26 cellular contexts compared by ENCODE assay signal in genomic region chr5:6142353-6142752, GRCh38.
"Had no signal": no experiment of that assay in that cellular context is flagged by ENCODE, and none has a peak within 500 bp of the region (broad histone marks: within the 10 kb centered on the region; RNA-seq: fewer than 3 reads in every experiment).

No MANE protein-coding gene starts in this region.

- ATAC-seq: stimulated activated effector memory CD8-positive, alpha-beta T cell treated with anti-CD3 and anti-CD28 coated beads, Interleukin-12 subunit alpha, Interleukin-12 subunit beta, amount 100 ng/mL, for 72 hours; stimulated activated memory B cell treated with anti-CD40 and anti-IgM and Interleukin-4, amounts not matched to agents 10 μg/mL and 1 μg/mL and 100 μg/mL, for 72 hours; stimulated activated naive B cell treated with anti-CD40 and anti-IgM and Interleukin-4, amounts not matched to agents 10 μg/mL and 1 μg/mL and 100 μg/mL, for 72 hours; stimulated activated naive CD8-positive, alpha-beta T cell treated with anti-CD3 and anti-CD28 coated beads, Interleukin-15, amount 100 ng/mL, for 72 hours; stimulated activated naive CD8-positive, alpha-beta T cell treated with anti-CD3 and anti-CD28 coated beads, Interleukin-15, Interleukin-2, amounts not matched to agents 100 U/mL and 50 U/mL, for 24 hours; upper lobe of right lung had no signal

- H3K4me3 ChIP-seq: stomach, suprapubic skin, testis, thoracic aorta, thyroid gland, tibial artery, tibial nerve, transverse colon, upper lobe of left lung, upper lobe of right lung, uterus, vagina had no signal

- H3K27me3 ChIP-seq: stomach, suprapubic skin, testis, thyroid gland, tibial nerve, transverse colon, upper lobe of left lung, upper lobe of right lung, uterus, vagina had no signal

- H3K9me3 ChIP-seq: stomach, suprapubic skin, testis, thoracic aorta, thyroid gland, tibial artery, tibial nerve, transverse colon, upper lobe of left lung, upper lobe of right lung, uterus, vagina had no signal

- H3K36me3 ChIP-seq: stomach, suprapubic skin, thoracic aorta, thyroid gland, tibial artery, tibial nerve, transverse colon, upper lobe of left lung, upper lobe of right lung, uterus, vagina had no signal

- H3K27ac ChIP-seq: stomach, suprapubic skin, testis, thoracic aorta, thyroid gland, tibial artery, tibial nerve, transverse colon, upper lobe of left lung, upper lobe of right lung, uterus, vagina had no signal

- H3K4me1 ChIP-seq: stomach, suprapubic skin, testis, thyroid gland, tibial artery, tibial nerve, transverse colon, upper lobe of left lung, upper lobe of right lung, uterus, vagina had no signal

- DNase-seq: stimulated activated CD4-positive, alpha-beta T cell treated with anti-CD3 and anti-CD28 coated beads, Interleukin-2, amount 100 ng/mL, for 48 hours; stimulated activated CD4-positive, alpha-beta T cell treated with anti-CD3 and anti-CD28 coated beads, Interleukin-4, amount 100 ng/mL, for 1 hour; stimulated activated CD4-positive, alpha-beta T cell treated with anti-CD3 and anti-CD28 coated beads, Interleukin-4, amount 100 ng/mL, for 24 hours; stimulated activated CD4-positive, alpha-beta T cell treated with anti-CD3 and anti-CD28 coated beads, Interleukin-4, amount 100 ng/mL, for 4 hours; stimulated activated CD8-positive, alpha-beta memory T cell treated with anti-CD3 and anti-CD28 coated beads, Interleukin-4, amount 100 ng/mL, for 48 hours; stimulated activated naive B cell treated with anti-CD40 and anti-IgM and Interleukin-4, amounts not matched to agents 10 μg/mL and 1 μg/mL and 100 μg/mL, for 72 hours; stimulated activated naive CD4-positive, alpha-beta T cell; stimulated activated naive CD4-positive, alpha-beta T cell treated with Interleukin-2 at 50 U/mL for 16 hours; stimulated activated naive CD8-positive, alpha-beta T cell treated with anti-CD3 and anti-CD28 coated beads, Interleukin-15, amount 100 ng/mL, for 72 hours; stimulated activated naive CD8-positive, alpha-beta T cell treated with anti-CD3 and anti-CD28 coated beads, Interleukin-15, Interleukin-2, amounts not matched to agents 100 U/mL and 50 U/mL, for 24 hours; stomach; substantia nigra; testis; thyroid gland; tibial artery; transverse colon; trophoblast cell; upper lobe of left lung; upper lobe of right lung; uterus had no signal
